Comparison of ENCODE assay signal across 18 cellular contexts in the genomic region with DNA sequence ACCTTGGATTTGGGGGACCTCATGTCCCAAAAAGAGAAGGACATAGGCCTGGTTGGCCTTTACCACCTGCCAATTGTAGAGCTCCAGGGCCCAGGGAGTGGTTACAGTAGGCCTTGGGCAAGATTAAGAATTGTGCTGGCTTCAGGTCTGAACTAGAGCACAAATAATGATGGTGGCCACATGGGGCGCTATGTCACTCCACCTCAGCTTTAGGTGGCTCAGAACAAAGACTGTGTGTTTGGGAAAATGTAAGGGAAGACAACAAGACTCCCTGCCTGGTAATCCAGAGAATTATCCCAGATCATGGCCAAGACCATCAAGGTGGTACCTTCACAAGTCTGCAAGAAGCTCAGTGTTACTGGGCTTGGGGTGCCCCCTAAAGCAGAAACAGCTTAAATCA.
DNase-seq lines count a peak whose midpoint lies in the region; TF ChIP-seq lines count a peak whose summit lies in the region.
"Had no signal": no experiment of that assay in that cellular context is flagged by ENCODE, and none has a peak within 500 bp of the region (broad histone marks: within the 10 kb centered on the region; RNA-seq: fewer than 3 reads in every experiment).

No MANE protein-coding gene starts in this region.

- H3K4me1 Mint-ChIP-seq in HFFc6 (ENCODE audit: low read depth) (no peaks in the 10 kb centered on the region), osteocyte (ENCODE audit: unreplicated experiment) (no peaks in the 10 kb centered on the region)
- H3K4me1 Mint-ChIP-seq: CD4-positive, alpha-beta memory T cell had no signal

- H3K27me3 Mint-ChIP-seq in HFFc6 (ENCODE audit: insufficient read depth) (no peaks in the 10 kb centered on the region; the same call in 1 of the 2 replicates), osteocyte (ENCODE audit: unreplicated experiment) (peaks cover 3% of the 10 kb centered on the region)
- H3K27me3 Mint-ChIP-seq: CD4-positive, alpha-beta memory T cell had no signal

- H3K27me3 ChIP-seq in WERI-Rb-1 (ENCODE audit: insufficient read depth, low read depth, severe bottlenecking), result no peaks in the 10 kb centered on the region
- H3K27me3 ChIP-seq: heart left ventricle had no signal

- TF ChIP-seq CTCF in HFFc6 (IDR thresholded peaks at IDR 0.05) (0 out of 2 replicates have a peak, but pooled peaks have one; percentile 10), WERI-Rb-1 (IDR thresholded peaks at IDR 0.05; ENCODE audit: low read depth, low read length) (peak; percentile 35), osteocyte (IDR thresholded peaks at IDR 0.05) (peak; percentile 6)

- H3K4me3 ChIP-seq in WERI-Rb-1 (ENCODE audit: low read depth, low read length), result no peak overlapping the region
- H3K4me3 ChIP-seq: heart left ventricle had no signal

- H3K36me3 Mint-ChIP-seq in HFFc6 (ENCODE audit: low read depth) (no peaks in the 10 kb centered on the region), osteocyte (ENCODE audit: unreplicated experiment) (no peaks in the 10 kb centered on the region)
- H3K36me3 Mint-ChIP-seq: CD4-positive, alpha-beta memory T cell had no signal

- no peaks in the 10 kb centered on the region for H3K36me3 ChIP-seq in WERI-Rb-1
- H3K36me3 ChIP-seq: heart left ventricle had no signal

- no peak overlapping the region for H3K27ac ChIP-seq in WERI-Rb-1
- H3K27ac ChIP-seq: heart left ventricle had no signal

- DNase-seq in DMS53 (lab: John Stamatoyannopoulos, UW) (peak; percentile 23), DMS53 treated with DMSO at 0.1 percent for 48 hours (lab: John Stamatoyannopoulos, UW; ENCODE audit: unreplicated experiment) (no peak), HFFc6 (no peak), WERI-Rb-1 (peak; percentile 17), osteocyte (ENCODE audit: extremely low spot score, unreplicated experiment) (no peak), NCI-H2081 treated with DMSO at 0.1 percent for 48 hours (lab: John Stamatoyannopoulos, UW) (no peak), posterior vena cava (ENCODE audit: low spot score) (no peak), cortex of kidney (lab: John Stamatoyannopoulos, UW) (no peak)
- DNase-seq: 8988T; activated CD4-positive, alpha-beta T cell treated with anti-CD3 and anti-CD28 coated beads for 1 hour; activated CD8-positive, alpha-beta memory T cell treated with anti-CD3 and anti-CD28 coated beads, Interleukin-2, amount 50 U/mL, for 48 hours; CD4-positive, alpha-beta memory T cell; dermis blood vessel endothelial cell; GF-D8; heart left ventricle; NCI-H2081; NCI-H69; T-helper 2 cell had no signal

- peaks cover 66% of the 10 kb centered on the region for H3K9me3 Mint-ChIP-seq in HFFc6
- H3K9me3 Mint-ChIP-seq in osteocyte (ENCODE audit: unreplicated experiment), result peaks cover 16% of the 10 kb centered on the region

- H3K27ac Mint-ChIP-seq in HFFc6 (no peak overlapping the region), osteocyte (ENCODE audit: unreplicated experiment) (no peak overlapping the region)
- H3K27ac Mint-ChIP-seq: CD4-positive, alpha-beta memory T cell had no signal

- intact Hi-C loops in posterior vena cava (cut with DNase I), result no loop called here

- H3K9me3 ChIP-seq in WERI-Rb-1 (ENCODE audit: severe bottlenecking), result no peaks in the 10 kb centered on the region

- H3K4me3 Mint-ChIP-seq in HFFc6, result no peak overlapping the region
- H3K4me3 Mint-ChIP-seq in osteocyte (ENCODE audit: unreplicated experiment), result no peak overlapping the region
- H3K4me3 Mint-ChIP-seq: CD4-positive, alpha-beta memory T cell had no signal

Comparison
In these comparisons a context has a peak if more than half of its experiments do, and no peak if none do; other contexts are left out.
1. DNase-seq: peak in DMS53 (single experiment) and WERI-Rb-1 (single experiment); none in DMS53 treated with DMSO at 0.1 percent for 48 hours (single experiment), HFFc6 (single experiment), osteocyte (single experiment), NCI-H2081 treated with DMSO at 0.1 percent for 48 hours (single experiment), posterior vena cava (single experiment) and cortex of kidney (single experiment).
2. Peak in every context shown above with its lines, with median percentiles within 50 percentile points of each other: CTCF ChIP-seq.